Comparison of ENCODE assay signal across 9 cellular contexts in genomic region chr1:200279810-200280411, GRCh38.
A peak's percentile ranks its signal among the peaks of the same experiment; 100 is the strongest.
DNase-seq lines count a peak whose midpoint lies in the region; ATAC-seq and TF ChIP-seq lines count a peak whose summit lies in the region.
"Had no signal": no experiment of that assay in that cellular context is flagged by ENCODE, and none has a peak within 500 bp of the region (broad histone marks: within the 10 kb centered on the region; RNA-seq: fewer than 3 reads in every experiment).

No MANE protein-coding gene starts in this region.

- TF ChIP-seq POLR2A in right lobe of liver (IDR thresholded peaks at IDR 0.05): no peak

- peak in 4 of 10 experiments; percentile 5 to 15 (median 12) for DNase-seq in CD4-positive, alpha-beta T cell
- DNase-seq in NCI-H82 treated with DMSO at 0.1 percent for 48 hours (lab: John Stamatoyannopoulos, UW; ENCODE audit: unreplicated experiment): peak; percentile 50
- peak; percentile 89 for DNase-seq in MCF 10A (ENCODE audit: unreplicated experiment)
- peak in 2 of 3 donors; percentile 31 to 66 for DNase-seq in right lobe of liver
- no peak for DNase-seq in 8988T
- DNase-seq in DMS79 treated with DMSO at 0.1 percent for 48 hours (lab: John Stamatoyannopoulos, UW): no peak

- no peaks in the 10 kb centered on the region for H3K9me3 Mint-ChIP-seq in CD4-positive, alpha-beta T cell
- peaks cover 6% of the 10 kb centered on the region for H3K9me3 Mint-ChIP-seq in MCF 10A (ENCODE audit: unreplicated experiment)
- H3K9me3 Mint-ChIP-seq: T-helper 1 cell treated with Interleukin-12 subunit alpha and Interleukin-12 subunit beta and Interleukin-4 antibody, amounts not matched to agents 30 μg/mL and 1 μg/mL, for 36 hours had no signal

- 17% methylated on average over 4 of the region's 4 CpGs for WGBS in right lobe of liver (ENCODE audit: insufficient coverage, low coverage, low lambda C conversion rate, missing lambda C conversion rate)

- no peaks in the 10 kb centered on the region for H3K36me3 Mint-ChIP-seq in CD4-positive, alpha-beta T cell (ENCODE audit: low read depth)
- H3K36me3 Mint-ChIP-seq in MCF 10A (ENCODE audit: insufficient read depth, unreplicated experiment): no peaks in the 10 kb centered on the region

- no TSS peak for BruUV-seq in MCF 10A (replicated peaks; lab: Mats Ljungman, UMichigan)

- peaks cover 0 to 14% (median 1%) of the 10 kb centered on the region in 4 donors for H3K4me1 ChIP-seq in right lobe of liver

- no peaks in the 10 kb centered on the region for H3K9me3 ChIP-seq in CD4-positive, alpha-beta T cell (ENCODE audit: control insufficient read depth, low read length)
- no peaks in the 10 kb centered on the region for H3K9me3 ChIP-seq in right lobe of liver

- no peak overlapping the region for H3K27ac Mint-ChIP-seq in CD4-positive, alpha-beta T cell
- H3K27ac Mint-ChIP-seq in MCF 10A (ENCODE audit: low read depth, unreplicated experiment): no peak overlapping the region
- H3K27ac Mint-ChIP-seq: T-helper 1 cell treated with Interleukin-12 subunit alpha and Interleukin-12 subunit beta and Interleukin-4 antibody, amounts not matched to agents 30 μg/mL and 1 μg/mL, for 36 hours had no signal

- H3K4me3 Mint-ChIP-seq in CD4-positive, alpha-beta T cell: no peak overlapping the region
- H3K4me3 Mint-ChIP-seq in MCF 10A (ENCODE audit: unreplicated experiment): no peak overlapping the region
- H3K4me3 Mint-ChIP-seq: T-helper 1 cell treated with Interleukin-12 subunit alpha and Interleukin-12 subunit beta and Interleukin-4 antibody, amounts not matched to agents 30 μg/mL and 1 μg/mL, for 36 hours had no signal

- H3K27me3 Mint-ChIP-seq in CD4-positive, alpha-beta T cell: peaks cover 5% of the 10 kb centered on the region
- no peaks in the 10 kb centered on the region for H3K27me3 Mint-ChIP-seq in MCF 10A (ENCODE audit: insufficient read depth, unreplicated experiment)

- CTCF ChIA-PET in CD4-positive, alpha-beta T cell (lab: Charles Lee): interaction anchor here (1.0 to 1.3 kb wide), 3 partner anchors 16 to 126 kb away, joined by 3 read pairs; no protein-coding TSS in a partner anchor
- CTCF ChIA-PET in MCF 10A (lab: Yijun Ruan, JAX): interaction anchor here (0.6 to 4.1 kb wide), 41 partner anchors 9 to 682 kb away, joined by 3 to 43 read pairs (median 4); no protein-coding TSS in a partner anchor

- intact Hi-C loops in CD4-positive, alpha-beta T cell (cut with DNase I, micrococcal nuclease): loop anchor here (1.0 to 5.0 kb wide), 3 partner anchors 208 to 227 kb away; no protein-coding TSS in a partner anchor
- intact Hi-C loops in MCF 10A (cut with micrococcal nuclease): loop anchor here (1.0 kb wide), 2 partner anchors 208 to 230 kb away; no protein-coding TSS in a partner anchor
- intact Hi-C loops in right lobe of liver (cut with DNase I): no loop called here

- no peak for ATAC-seq in CD4-positive, alpha-beta T cell (ENCODE audit: poor library complexity)
- ATAC-seq in right lobe of liver (peak; percentile 78 to 87 (median 82)), HG02938 (IDR thresholded peaks at IDR 0.05; ENCODE audit: unreplicated experiment) (no peak)

- POLR2A ChIA-PET in CD4-positive, alpha-beta T cell (lab: Charles Lee): no interaction called here
- POLR2A ChIA-PET in MCF 10A (lab: Yijun Ruan, JAX): interaction anchor here (0.6 kb wide), 1 partner anchor 209 kb away, joined by 3 read pairs; no protein-coding TSS in a partner anchor

- TF ChIP-seq CTCF in CD4-positive, alpha-beta T cell (IDR thresholded peaks at IDR 0.05): peak; percentile 67
- TF ChIP-seq CTCF in GM12875 (IDR thresholded peaks at IDR 0.05; ENCODE audit: borderline replicate concordance, insufficient read depth, low read depth, low read length) (peak; percentile 62; the same call in 1 of the 2 replicates), MCF 10A (IDR thresholded peaks at IDR 0.05; ENCODE audit: unreplicated experiment) (peak; percentile 88), right lobe of liver (IDR thresholded peaks at IDR 0.05) (peak; percentile 73 to 83 (median 77))

- no peak overlapping the region for H3K4me3 ChIP-seq in GM12875 (ENCODE audit: low read depth, low read length)
- no peak overlapping the region for H3K4me3 ChIP-seq in right lobe of liver

- no peak overlapping the region for H3K27ac ChIP-seq in CD4-positive, alpha-beta T cell (ENCODE audit: low read depth, low read length)
- no peak overlapping the region for H3K27ac ChIP-seq in right lobe of liver

- no peaks in the 10 kb centered on the region for H3K27me3 ChIP-seq in CD4-positive, alpha-beta T cell (ENCODE audit: control insufficient read depth, insufficient read depth, low read length)
- H3K27me3 ChIP-seq in right lobe of liver: no peaks in the 10 kb centered on the region

- H3K36me3 ChIP-seq in right lobe of liver: no peaks in the 10 kb centered on the region

- H3K4me1 Mint-ChIP-seq in CD4-positive, alpha-beta T cell (ENCODE audit: low read depth): no peaks in the 10 kb centered on the region
- peaks cover 7% of the 10 kb centered on the region for H3K4me1 Mint-ChIP-seq in MCF 10A (ENCODE audit: insufficient read depth, unreplicated experiment)

Comparison
In these comparisons a context has a peak if more than half of its experiments do, and no peak if none do; other contexts are left out.
1. ATAC-seq: peak in right lobe of liver (4 of 4); none in CD4-positive, alpha-beta T cell (single experiment) and HG02938 (single experiment).
2. DNase-seq: peak in NCI-H82 treated with DMSO at 0.1 percent for 48 hours (single experiment), MCF 10A (single experiment) and right lobe of liver (2 of 3); none in 8988T (single experiment) and DMS79 treated with DMSO at 0.1 percent for 48 hours (single experiment).
3. intact Hi-C loops: an anchor here in CD4-positive, alpha-beta T cell (1.0 to 5.0 kb wide) and MCF 10A (1.0 kb wide); none called in right lobe of liver.
4. Peak in every context shown above with its lines, with median percentiles within 50 percentile points of each other: CTCF ChIP-seq.